1 cellular context compared by ENCODE assay signal in the genomic region with DNA sequence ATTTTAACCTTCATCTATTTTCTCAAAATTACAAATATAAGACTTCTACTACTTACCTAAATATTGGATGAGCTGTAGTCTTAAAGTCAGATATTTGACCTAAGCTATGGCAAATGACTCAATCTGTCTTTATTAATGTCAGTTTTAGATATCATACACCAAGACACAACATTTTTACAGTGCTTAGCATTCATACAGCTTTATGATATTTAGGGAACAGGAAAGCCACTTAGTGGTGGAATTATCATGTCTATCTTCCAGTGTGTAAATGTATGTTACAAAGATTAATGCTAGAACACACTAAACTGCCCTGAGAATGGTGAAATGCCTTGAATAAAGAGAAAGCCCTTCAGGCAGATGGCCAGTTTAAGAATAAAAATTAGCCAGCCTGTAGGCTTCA.
A peak's percentile ranks its signal among the peaks of the same experiment; 100 is the strongest.
TF ChIP-seq lines count a peak whose summit lies in the region.

No MANE protein-coding gene starts in this region.

TF ChIP-seq in SK-N-SH treated with all-trans-retinoic acid at 6 μM for 48 hours, 23 proteins besides CTCF, POLR2A, EP300 and RAD21 (continued from another document):
- TF ChIP-seq PPARA (CRISPR knock-in tag; IDR thresholded peaks at IDR 0.05; ENCODE audit: borderline replicate concordance) = no peak
- peak; percentile 98 for TF ChIP-seq ISL1 (CRISPR knock-in tag; IDR thresholded peaks at IDR 0.05)
- TF ChIP-seq SNAI2 (CRISPR knock-in tag; IDR thresholded peaks at IDR 0.05) = 0 out of 2 replicates have a peak, but pooled peaks have one; percentile 12
- peak; percentile 79 for TF ChIP-seq CREB5 (CRISPR knock-in tag; IDR thresholded peaks at IDR 0.05; ENCODE audit: low read depth)
- TF ChIP-seq GLIS3 (CRISPR knock-in tag; IDR thresholded peaks at IDR 0.05) = no peak; the same call in 1 of the 2 replicates
- TF ChIP-seq CSDC2 (CRISPR knock-in tag; IDR thresholded peaks at IDR 0.05) = no peak
TF ChIP-seq in SK-N-SH treated with all-trans-retinoic acid at 6 μM for 48 hours: peak in this region for 8.
